ENCODE assay signal across 8 cellular contexts in genomic region chr2:113755690-113756063, GRCh38. TPM values are rescaled to one million over a fixed set of nuclear protein-coding genes. Genes with fewer than 3 reads are reported as not detected.
DNase-seq lines count a peak whose midpoint lies in the region; ATAC-seq and TF ChIP-seq lines count a peak whose summit lies in the region.

No MANE protein-coding gene starts in this region.

- TF ChIP-seq CTCF in osteocyte (IDR thresholded peaks at IDR 0.05): no peak

- DNase-seq in AG20443 (ENCODE audit: low spot score): peak; percentile 7
- DNase-seq in T-helper 17 cell: no peak
- peak; percentile 33 for DNase-seq in fibroblast of peridontal ligament (ENCODE audit: extremely low read depth)
- no peak for DNase-seq in osteocyte (ENCODE audit: extremely low spot score, unreplicated experiment)
- DNase-seq in NCI-H1105 (lab: John Stamatoyannopoulos, UW): no peak

- H3K27me3 Mint-ChIP-seq in T-helper 17 cell: no peaks in the 10 kb centered on the region
- H3K27me3 Mint-ChIP-seq in osteocyte (ENCODE audit: unreplicated experiment): no peaks in the 10 kb centered on the region

- no peaks in the 10 kb centered on the region for H3K9me3 Mint-ChIP-seq in osteocyte (ENCODE audit: unreplicated experiment)

- H3K4me1 Mint-ChIP-seq in T-helper 17 cell: peaks cover 14% of the 10 kb centered on the region
- H3K4me1 Mint-ChIP-seq in osteocyte (ENCODE audit: unreplicated experiment): peaks cover 40% of the 10 kb centered on the region

- H3K36me3 Mint-ChIP-seq in T-helper 17 cell (ENCODE audit: low read depth) (peaks cover 3% of the 10 kb centered on the region), osteocyte (ENCODE audit: unreplicated experiment) (peaks cover 11% of the 10 kb centered on the region)

- peak overlapping the region; percentile 95 for H3K4me3 Mint-ChIP-seq in T-helper 17 cell
- H3K4me3 Mint-ChIP-seq in osteocyte (ENCODE audit: unreplicated experiment): peak overlapping the region; percentile 100

- ATAC-seq in GM21528 (IDR thresholded peaks at IDR 0.05; ENCODE audit: low FRiP score, unreplicated experiment): peak; percentile 1
- ATAC-seq in T-helper 17 cell: no peak
- ATAC-seq in GM21737 (IDR thresholded peaks at IDR 0.05; ENCODE audit: unreplicated experiment): no peak
- no peak for ATAC-seq in HG03521 (IDR thresholded peaks at IDR 0.05; ENCODE audit: unreplicated experiment)

- H3K27ac Mint-ChIP-seq in T-helper 17 cell: peak overlapping the region; percentile 97
- peak overlapping the region; percentile 90 for H3K27ac Mint-ChIP-seq in osteocyte (ENCODE audit: unreplicated experiment)

- H3K9me3 ChIP-seq in T-helper 17 cell (ENCODE audit: control insufficient read depth, low read length, poor library complexity, severe bottlenecking): no peaks in the 10 kb centered on the region

RNA-seq across cellular contexts. Expression of gene SLC35F5, which starts 0.8 kb away (rescaled TPM):
- 10 to 100 TPM; 19.5 to 28.1 TPM for total RNA-seq in T-helper 17 cell
- 83.4 and 89.0 TPM in 2 replicates for total RNA-seq in osteocyte

Comparison
In these comparisons a context has a peak if more than half of its experiments do, and no peak if none do; other contexts are left out.
1. DNase-seq: peak in AG20443 (single experiment) and fibroblast of peridontal ligament (single experiment); none in T-helper 17 cell (0 of 3), osteocyte (single experiment) and NCI-H1105 (single experiment).